ENCODE assay signal across 10 cellular contexts in the genomic region with DNA sequence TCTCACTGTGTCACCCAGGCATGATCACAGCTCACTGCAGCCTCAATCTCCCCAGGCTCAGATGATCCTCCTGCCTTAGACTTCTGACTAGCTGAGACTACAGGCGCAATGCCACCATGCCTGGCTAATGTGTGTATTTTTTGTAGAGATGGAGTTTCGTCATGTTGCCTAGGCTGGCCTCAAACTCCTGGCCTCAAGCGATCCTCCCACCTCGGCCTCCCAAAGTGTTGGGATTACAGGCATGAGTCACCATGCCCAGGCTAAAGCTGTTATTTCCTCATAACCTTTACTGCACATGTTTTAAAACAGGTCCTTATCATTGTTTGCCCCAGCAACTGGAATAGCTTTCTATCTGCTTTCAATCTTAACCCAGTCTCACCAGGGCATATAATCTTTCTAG. TPM values are rescaled to one million over a fixed set of nuclear protein-coding genes. Genes with fewer than 3 reads are reported as not detected.
DNase-seq lines count a peak whose midpoint lies in the region; ATAC-seq and TF ChIP-seq lines count a peak whose summit lies in the region.
"Had no signal": no experiment of that assay in that cellular context is flagged by ENCODE, and none has a peak within 500 bp of the region (broad histone marks: within the 10 kb centered on the region; RNA-seq: fewer than 3 reads in every experiment).

No MANE protein-coding gene starts in this region.

- peaks cover 38% of the 10 kb centered on the region for H4K20me1 ChIP-seq in Loucy (ENCODE audit: insufficient read depth, low read length, poor library complexity, severe bottlenecking)

- H3K79me2 ChIP-seq in Loucy (ENCODE audit: insufficient read depth, low read length), result peaks cover 60% of the 10 kb centered on the region

- no peak for DNase-seq in CD4-positive, CD25-positive, alpha-beta regulatory T cell
- DNase-seq in activated naive CD8-positive, alpha-beta T cell treated with anti-CD3 and anti-CD28 coated beads, Interleukin-2, amount 50 U/mL, for 24 hours, result no peak
- DNase-seq in GM13976 (ENCODE audit: low spot score), result no peak
- no peak for DNase-seq in NCI-H524 (lab: John Stamatoyannopoulos, UW)
- no peak for DNase-seq in left lung
- DNase-seq: activated CD4-positive, alpha-beta T cell treated with anti-CD3 and anti-CD28 coated beads for 4 hours; NCI-H446 had no signal

- peak overlapping the region in 1 of 3 donors; percentile 95 for H3K27ac Mint-ChIP-seq in CD4-positive, CD25-positive, alpha-beta regulatory T cell
- peak overlapping the region; percentile 94 for H3K27ac Mint-ChIP-seq in activated naive CD8-positive, alpha-beta T cell treated with anti-CD3 and anti-CD28 coated beads, Interleukin-2, amount 50 U/mL, for 24 hours

- no peaks in the 10 kb centered on the region for H3F3A ChIP-seq in Loucy (ENCODE audit: low read depth)

- H3K4me2 ChIP-seq in Loucy (ENCODE audit: low read depth, low read length, poor library complexity, severe bottlenecking), result peak overlapping the region; percentile 82

- peak overlapping the region; percentile 38 for H3K4me3 ChIP-seq in CD4-positive, CD25-positive, alpha-beta regulatory T cell (ENCODE audit: low read depth, low read length)
- H3K4me3 ChIP-seq in Loucy (ENCODE audit: low read length, poor library complexity, severe bottlenecking), result peak overlapping the region; percentile 91
- no peak overlapping the region for H3K4me3 ChIP-seq in muscle layer of duodenum (ENCODE audit: low read depth in 1 of 2, low read length in 2 of 2)
- peak overlapping the region in 1 of 2 donors; percentile 96 for H3K4me3 ChIP-seq in left lung

- no peaks in the 10 kb centered on the region for H3K9me2 ChIP-seq in Loucy (replicated peaks; ENCODE audit: low read depth, low read length)

- H3K36me3 ChIP-seq in CD4-positive, CD25-positive, alpha-beta regulatory T cell (ENCODE audit: control insufficient read depth, insufficient read depth, low read length), result peaks cover 12% of the 10 kb centered on the region
- H3K36me3 ChIP-seq in Loucy (ENCODE audit: insufficient read depth, low read length), result no peaks in the 10 kb centered on the region
- H3K36me3 ChIP-seq in muscle layer of duodenum (ENCODE audit: control insufficient read depth in 1 of 2, insufficient read depth in 2 of 2, low read length in 2 of 2), result peaks cover 0 to 13% of the 10 kb centered on the region in 2 donors
- H3K36me3 ChIP-seq in left lung, result peaks cover 0 to 13% of the 10 kb centered on the region in 2 donors

- intact Hi-C loops in left lung (cut with DNase I), result no loop called here

- H3K27ac ChIP-seq in CD4-positive, CD25-positive, alpha-beta regulatory T cell (ENCODE audit: insufficient read depth, low read length, poor library complexity, severe bottlenecking), result no peak overlapping the region
- H3K27ac ChIP-seq in muscle layer of duodenum (ENCODE audit: low read length) (peak overlapping the region; percentile 35), left lung (no peak overlapping the region)

- H3K4me1 Mint-ChIP-seq in CD4-positive, CD25-positive, alpha-beta regulatory T cell, result peaks cover 21 to 60% (median 45%) of the 10 kb centered on the region in 4 donors
- H3K4me1 Mint-ChIP-seq in activated naive CD8-positive, alpha-beta T cell treated with anti-CD3 and anti-CD28 coated beads, Interleukin-2, amount 50 U/mL, for 24 hours, result peaks cover 51% of the 10 kb centered on the region

- H3K9me3 ChIP-seq in CD4-positive, CD25-positive, alpha-beta regulatory T cell (ENCODE audit: control insufficient read depth in 2 of 2, low read length in 2 of 2), result no peaks in the 10 kb centered on the region
- no peaks in the 10 kb centered on the region for H3K9me3 ChIP-seq in Loucy (ENCODE audit: insufficient read depth, low read depth, low read length)
- H3K9me3 ChIP-seq in muscle layer of duodenum (ENCODE audit: control insufficient read depth in 1 of 2, low read length in 2 of 2), result no peaks in the 10 kb centered on the region
- H3K9me3 ChIP-seq in left lung, result no peaks in the 10 kb centered on the region

- peaks cover 8% of the 10 kb centered on the region for H3K27me3 Mint-ChIP-seq in CD4-positive, CD25-positive, alpha-beta regulatory T cell
- no peaks in the 10 kb centered on the region for H3K27me3 Mint-ChIP-seq in activated naive CD8-positive, alpha-beta T cell treated with anti-CD3 and anti-CD28 coated beads, Interleukin-2, amount 50 U/mL, for 24 hours

- in situ Hi-C loops in GM13976 (cut with MboI; ENCODE audit: low sequenced_read_pairs, unreplicated experiment), result no loop called here

- no peak overlapping the region for H3K9ac ChIP-seq in Loucy (ENCODE audit: low read depth, low read length, poor library complexity, severe bottlenecking)

- no peaks in the 10 kb centered on the region for H3K9me3 Mint-ChIP-seq in CD4-positive, CD25-positive, alpha-beta regulatory T cell
- no peaks in the 10 kb centered on the region for H3K9me3 Mint-ChIP-seq in activated naive CD8-positive, alpha-beta T cell treated with anti-CD3 and anti-CD28 coated beads, Interleukin-2, amount 50 U/mL, for 24 hours

- peak overlapping the region; percentile 96 to 99 (median 98) for H3K4me3 Mint-ChIP-seq in CD4-positive, CD25-positive, alpha-beta regulatory T cell
- H3K4me3 Mint-ChIP-seq in activated naive CD8-positive, alpha-beta T cell treated with anti-CD3 and anti-CD28 coated beads, Interleukin-2, amount 50 U/mL, for 24 hours, result peak overlapping the region; percentile 99

- H3K4me1 ChIP-seq in CD4-positive, CD25-positive, alpha-beta regulatory T cell (ENCODE audit: control insufficient read depth, insufficient read depth, low read length, poor library complexity, severe bottlenecking), result peaks cover 31% of the 10 kb centered on the region
- H3K4me1 ChIP-seq in Loucy (ENCODE audit: insufficient read depth, low read length, poor library complexity, severe bottlenecking) (peaks cover 16% of the 10 kb centered on the region), muscle layer of duodenum (ENCODE audit: control insufficient read depth in 1 of 2, insufficient read depth in 2 of 2, low read length in 2 of 2) (peaks cover 0 to 22% of the 10 kb centered on the region in 2 donors), left lung (peaks cover 23 to 46% of the 10 kb centered on the region in 2 donors)

- no peak overlapping the region for H2AFZ ChIP-seq in Loucy (ENCODE audit: low read length)

- no peaks in the 10 kb centered on the region for H3K27me3 ChIP-seq in CD4-positive, CD25-positive, alpha-beta regulatory T cell (ENCODE audit: control insufficient read depth, insufficient read depth, low read length)
- H3K27me3 ChIP-seq in Loucy (ENCODE audit: insufficient read depth, low read length, poor library complexity, severe bottlenecking) (no peaks in the 10 kb centered on the region), muscle layer of duodenum (ENCODE audit: low read depth, low read length) (no peaks in the 10 kb centered on the region), left lung (no peaks in the 10 kb centered on the region)

- no peak for ATAC-seq in CD4-positive, CD25-positive, alpha-beta regulatory T cell (ENCODE audit: low read depth in 2 of 2)
- ATAC-seq in activated naive CD8-positive, alpha-beta T cell treated with anti-CD3 and anti-CD28 coated beads, Interleukin-2, amount 50 U/mL, for 24 hours, result no peak
- ATAC-seq in HG03175 (IDR thresholded peaks at IDR 0.05; ENCODE audit: unreplicated experiment), result no peak
- ATAC-seq in left lung, result no peak

- peaks cover 22% of the 10 kb centered on the region for H3K36me3 Mint-ChIP-seq in CD4-positive, CD25-positive, alpha-beta regulatory T cell
- peaks cover 50% of the 10 kb centered on the region for H3K36me3 Mint-ChIP-seq in activated naive CD8-positive, alpha-beta T cell treated with anti-CD3 and anti-CD28 coated beads, Interleukin-2, amount 50 U/mL, for 24 hours (ENCODE audit: low read depth)

- no peak for TF ChIP-seq CTCF in Loucy (conservative IDR thresholded peaks at IDR 0.05; ENCODE audit: low read length)
- no peak for TF ChIP-seq CTCF in GM13976 (IDR thresholded peaks at IDR 0.05; ENCODE audit: borderline replicate concordance, control extremely low read depth, extremely low read depth, insufficient read depth, missing control alignments)
- no peak for TF ChIP-seq CTCF in left lung (IDR thresholded peaks at IDR 0.05)

RNA-seq across cellular contexts. Expression of gene SARS1, which starts 2.9 kb away (rescaled TPM):
- total RNA-seq in CD4-positive, CD25-positive, alpha-beta regulatory T cell, result 117 TPM
- polyA plus RNA-seq in CD4-positive, CD25-positive, alpha-beta regulatory T cell, result 100 to 1,000 TPM; 156 to 173 (median 170) TPM
- 100 to 1,000 TPM; 144 to 189 TPM for total RNA-seq in left lung

RNA-seq across cellular contexts. Expression of gene CELSR2, which starts 32.7 kb away (rescaled TPM):
- total RNA-seq in CD4-positive, CD25-positive, alpha-beta regulatory T cell, result 2.5 TPM
- polyA plus RNA-seq in CD4-positive, CD25-positive, alpha-beta regulatory T cell, result under 1 TPM; 0.02 to 0.24 (median 0.11) TPM
- total RNA-seq in left lung, result 1 to 10 TPM; 5.9 to 8.8 TPM

Comparison
In these comparisons a context has a peak if more than half of its experiments do, and no peak if none do; other contexts are left out.
1. H3K4me3 ChIP-seq: peak in CD4-positive, CD25-positive, alpha-beta regulatory T cell (single experiment) and Loucy (single experiment); none in muscle layer of duodenum (0 of 2).